8 cellular contexts compared by ENCODE assay signal in the genomic region with DNA sequence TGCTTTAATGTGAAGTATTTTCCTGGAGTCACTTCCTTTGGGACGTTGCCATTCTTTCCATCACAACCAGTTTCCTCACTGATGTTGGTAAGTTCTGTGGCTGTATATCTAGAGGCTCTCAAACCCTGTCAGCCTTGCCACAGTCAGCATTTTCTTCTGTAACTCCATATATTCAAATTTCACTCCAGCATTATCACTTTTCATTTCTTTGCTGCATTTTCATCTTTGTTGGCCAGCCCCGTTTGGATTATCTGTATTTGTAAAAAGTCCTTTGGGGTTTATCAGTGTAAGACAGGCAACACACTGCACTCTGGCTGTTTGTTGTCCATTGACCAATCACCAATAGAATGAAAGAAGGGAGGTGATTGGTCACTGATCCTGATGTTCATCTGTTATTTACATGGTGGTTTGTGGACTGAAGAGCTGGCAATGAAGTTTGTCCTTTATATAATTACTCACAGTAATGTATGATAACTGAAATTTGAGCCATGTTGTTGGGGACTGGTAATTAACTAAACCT. TPM values are rescaled to one million over a fixed set of nuclear protein-coding genes. Genes with fewer than 3 reads are reported as not detected.
DNase-seq lines count a peak whose midpoint lies in the region; ATAC-seq and TF ChIP-seq lines count a peak whose summit lies in the region.

No MANE protein-coding gene starts in this region.

- H3K27me3 ChIP-seq in adrenal gland (no peaks in the 10 kb centered on the region), mesenchymal stem cell (ENCODE audit: control insufficient read depth in 1 of 2, insufficient read depth in 1 of 2, low read length in 2 of 2) (no peaks in the 10 kb centered on the region), WERI-Rb-1 (ENCODE audit: insufficient read depth, low read depth, severe bottlenecking) (no peaks in the 10 kb centered on the region)

- H2BK120ac ChIP-seq in mesenchymal stem cell (ENCODE audit: low read depth, low read length), result no peak overlapping the region

- TF ChIP-seq CTCF in adrenal gland (IDR thresholded peaks at IDR 0.05), result no peak
- TF ChIP-seq CTCF in WERI-Rb-1 (IDR thresholded peaks at IDR 0.05; ENCODE audit: low read depth, low read length), result no peak

- H3K18ac ChIP-seq in mesenchymal stem cell (ENCODE audit: low read depth in 1 of 2, low read length in 2 of 2), result no peak overlapping the region

- no peak for TF ChIP-seq POLR2A in adrenal gland (IDR thresholded peaks at IDR 0.05)

- H2BK15ac ChIP-seq in mesenchymal stem cell (ENCODE audit: low read depth, poor library complexity, severe bottlenecking), result no peak overlapping the region

- 3 to 8% (median 5%) methylated on average over 2 of the region's 2 CpGs for WGBS in adrenal gland, 4 donors
- 100% methylated on average over 1 of the region's 2 CpGs for WGBS in mesenchymal stem cell

- H3K9me3 ChIP-seq in adrenal gland (replicated peaks in 1 of 3), result no peaks in the 10 kb centered on the region
- no peaks in the 10 kb centered on the region for H3K9me3 ChIP-seq in mesenchymal stem cell (ENCODE audit: control insufficient read depth, low read length)
- no peaks in the 10 kb centered on the region for H3K9me3 ChIP-seq in WERI-Rb-1 (ENCODE audit: severe bottlenecking)

- H4K8ac ChIP-seq in mesenchymal stem cell (ENCODE audit: low read length), result no peak overlapping the region

- peak overlapping the region; percentile 59 for H3K9ac ChIP-seq in mesenchymal stem cell (ENCODE audit: low read length)

- DNase-seq in adrenal gland, result peak in 2 of 7 donors; percentile 15 to 27
- peak; percentile 75 for DNase-seq in mesenchymal stem cell
- DNase-seq in DMS114 treated with DMSO at 0.1 percent for 48 hours (lab: John Stamatoyannopoulos, UW; ENCODE audit: unreplicated experiment), result no peak
- no peak for DNase-seq in cortex of kidney (lab: John Stamatoyannopoulos, UW)
- DNase-seq in WERI-Rb-1, result no peak

- H2AFZ ChIP-seq in mesenchymal stem cell (ENCODE audit: low read depth, low read length), result no peak overlapping the region

- H4K91ac ChIP-seq in mesenchymal stem cell (ENCODE audit: low read length), result no peak overlapping the region

- H2BK5ac ChIP-seq in mesenchymal stem cell (ENCODE audit: low read depth, low read length, poor library complexity, severe bottlenecking), result no peak overlapping the region

- H3K14ac ChIP-seq in mesenchymal stem cell (ENCODE audit: low read length in 2 of 2), result no peak overlapping the region

- H3K4me1 ChIP-seq in adrenal gland (replicated peaks in 1 of 2) (peaks cover 0 to 43% of the 10 kb centered on the region in 2 donors), mesenchymal stem cell (ENCODE audit: control insufficient read depth, insufficient read depth, low read depth, low read length) (peaks cover 3% of the 10 kb centered on the region)

- no peak overlapping the region for H3K4me2 ChIP-seq in mesenchymal stem cell (ENCODE audit: low read length, poor library complexity, severe bottlenecking)

- H3K23ac ChIP-seq in mesenchymal stem cell (ENCODE audit: low read length in 2 of 2), result no peak overlapping the region

- no peak overlapping the region for H3K4me3 ChIP-seq in adrenal gland
- H3K4me3 ChIP-seq in mesenchymal stem cell (ENCODE audit: insufficient read depth in 1 of 2, low read depth in 1 of 2, low read length in 2 of 2), result no peak overlapping the region
- no peak overlapping the region for H3K4me3 ChIP-seq in WERI-Rb-1 (ENCODE audit: low read depth, low read length)

- intact Hi-C loops in adrenal gland (cut with DNase I), result no loop called here

- H2BK12ac ChIP-seq in mesenchymal stem cell (ENCODE audit: low read length in 2 of 2), result no peak overlapping the region

- ATAC-seq in GM18517 (IDR thresholded peaks at IDR 0.05; ENCODE audit: unreplicated experiment) (peak; percentile 55), HG02678 (IDR thresholded peaks at IDR 0.05; ENCODE audit: unreplicated experiment) (peak; percentile 63)
- no peak for ATAC-seq in activated CD4-positive, CD25-positive, alpha-beta regulatory T cell treated with anti-CD3 and anti-CD28 coated beads, Interleukin-2, amount 50 U/mL, for 24 hours

- peaks cover 10% of the 10 kb centered on the region for H3K79me1 ChIP-seq in mesenchymal stem cell (replicated peaks; ENCODE audit: low read length, poor library complexity, severe bottlenecking)

- H2AK5ac ChIP-seq in mesenchymal stem cell (ENCODE audit: low read length, severe bottlenecking), result no peak overlapping the region

- H3K36me3 ChIP-seq in adrenal gland (replicated peaks in 1 of 2), result peaks cover 0 to 15% of the 10 kb centered on the region in 2 donors
- H3K36me3 ChIP-seq in mesenchymal stem cell (ENCODE audit: control insufficient read depth in 1 of 2, insufficient read depth in 2 of 2, low read depth in 1 of 2, low read length in 2 of 2), result peaks cover 7 to 25% of the 10 kb centered on the region in 2 experiments
- peaks cover 20% of the 10 kb centered on the region for H3K36me3 ChIP-seq in WERI-Rb-1

- H3K27ac ChIP-seq in adrenal gland (peak overlapping the region in 3 of 5 donors; percentile 5 to 39 (median 20)), mesenchymal stem cell (ENCODE audit: low read length, poor library complexity, severe bottlenecking) (no peak overlapping the region), WERI-Rb-1 (no peak overlapping the region)

- H3K4ac ChIP-seq in mesenchymal stem cell (ENCODE audit: low read depth in 1 of 2, low read length in 2 of 2), result no peak overlapping the region

RNA-seq across cellular contexts. Expression of gene GMPS, which starts 20.3 kb away (rescaled TPM):
- total RNA-seq in adrenal gland, result 10 to 100 TPM; 24.9 to 63.5 (median 45.3) TPM
- polyA plus RNA-seq in adrenal gland, result 10 to 100 TPM; 11.5 to 59.0 (median 16.9) TPM
- 48.7 TPM for polyA plus RNA-seq in mesenchymal stem cell (2013, experiment 1 of 2)
- polyA plus RNA-seq in mesenchymal stem cell (2013, experiment 2 of 2), result 51.5 TPM

RNA-seq across cellular contexts. Expression of gene SLC33A1, which starts 36.5 kb away (rescaled TPM):
- 100 to 1,000 TPM in 1 of 8 donors, 10 to 100 TPM in 7; 19.5 to 101 (median 36.2) TPM for total RNA-seq in adrenal gland
- 10 to 100 TPM in 1 of 3 donors, 1 to 10 TPM in 2; 3.6 to 73.3 (median 7.1) TPM for polyA plus RNA-seq in adrenal gland
- polyA plus RNA-seq in mesenchymal stem cell (2013, experiment 1 of 2), result 21.6 TPM
- polyA plus RNA-seq in mesenchymal stem cell (2013, experiment 2 of 2), result 24.3 TPM

Comparison
In these comparisons a context has a peak if more than half of its experiments do, and no peak if none do; other contexts are left out.
1. ATAC-seq: peak in GM18517 (single experiment) and HG02678 (single experiment); none in activated CD4-positive, CD25-positive, alpha-beta regulatory T cell treated with anti-CD3 and anti-CD28 coated beads, Interleukin-2, amount 50 U/mL, for 24 hours (0 of 2).
2. H3K27ac ChIP-seq: peak in adrenal gland (3 of 5); none in mesenchymal stem cell (single experiment) and WERI-Rb-1 (single experiment).